Comparison of ENCODE assay signal across 9 cellular contexts in genomic region chr7:35430547-35431153, GRCh38.
A peak's percentile ranks its signal among the peaks of the same experiment; 100 is the strongest.
DNase-seq lines count a peak whose midpoint lies in the region; ATAC-seq and TF ChIP-seq lines count a peak whose summit lies in the region.
"Had no signal": no experiment of that assay in that cellular context is flagged by ENCODE, and none has a peak within 500 bp of the region (broad histone marks: within the 10 kb centered on the region; RNA-seq: fewer than 3 reads in every experiment).

No MANE protein-coding gene starts in this region.

- TF ChIP-seq CTCF in CD14-positive monocyte (IDR thresholded peaks at IDR 0.05) (peak; percentile 14), GM13976 (IDR thresholded peaks at IDR 0.05; ENCODE audit: borderline replicate concordance, control extremely low read depth, extremely low read depth, insufficient read depth, missing control alignments) (peak; percentile 16)

- H3K36me3 Mint-ChIP-seq in CD14-positive monocyte, result no peaks in the 10 kb centered on the region

- peaks cover 3 to 8% (median 3%) of the 10 kb centered on the region in 3 donors for H3K27me3 Mint-ChIP-seq in CD14-positive monocyte (ENCODE audit: low read depth in 3 of 3)

- intact Hi-C loops in CD14-positive monocyte (cut with micrococcal nuclease), result no loop called here

- DNase-seq in CD14-positive monocyte (ENCODE audit: low spot score) (no peak), GM13976 (ENCODE audit: low spot score) (peak; percentile 34), OCI-M1 (lab: John Stamatoyannopoulos, UW) (peak; percentile 26), germinal center (ENCODE audit: low spot score) (peak; percentile 6), DMS79 (lab: John Stamatoyannopoulos, UW) (no peak), mesenteric fat pad (ENCODE audit: low spot score) (no peak), SK-N-DZ (ENCODE audit: low spot score) (no peak)
- DNase-seq: upper lobe of left lung had no signal

- no peak overlapping the region for H3K4me3 Mint-ChIP-seq in CD14-positive monocyte

- H3K4me1 Mint-ChIP-seq in CD14-positive monocyte, result no peaks in the 10 kb centered on the region

- no peak overlapping the region for H3K27ac Mint-ChIP-seq in CD14-positive monocyte

- ATAC-seq in GM21423 (IDR thresholded peaks at IDR 0.05; ENCODE audit: unreplicated experiment), result no peak

- in situ Hi-C loops in GM13976 (cut with MboI; ENCODE audit: low sequenced_read_pairs, unreplicated experiment), result no loop called here

- peaks cover 11 to 19% (median 14%) of the 10 kb centered on the region in 7 donors for H3K9me3 Mint-ChIP-seq in CD14-positive monocyte

Comparison
In these comparisons a context has a peak if more than half of its experiments do, and no peak if none do; other contexts are left out.
1. DNase-seq: peak in GM13976 (single experiment), OCI-M1 (single experiment) and germinal center (single experiment); none in CD14-positive monocyte (single experiment), DMS79 (single experiment), mesenteric fat pad (single experiment) and SK-N-DZ (single experiment).